In the genomic region with DNA sequence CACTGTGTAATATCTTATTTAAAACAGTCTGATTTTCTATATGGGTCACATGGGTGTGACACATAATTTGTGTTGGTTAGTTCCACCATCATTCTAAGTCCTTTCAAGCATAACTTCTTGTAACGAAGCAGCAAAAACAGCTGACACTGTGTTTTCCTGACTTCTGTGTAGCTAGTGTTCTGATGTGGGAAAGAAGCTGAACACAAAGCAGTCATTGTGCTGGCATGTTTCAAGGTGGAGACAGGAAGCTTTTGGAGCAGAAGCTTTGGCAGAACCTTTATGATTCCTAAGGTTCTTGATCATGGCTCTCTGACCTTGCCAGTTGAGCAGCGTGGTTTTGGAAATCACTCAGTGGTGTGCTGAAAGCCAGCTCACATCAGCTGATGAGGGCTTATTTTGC, we compare ENCODE assay signal across 22 cellular contexts.
"Had no signal": no experiment of that assay in that cellular context is flagged by ENCODE, and none has a peak within 500 bp of the region (broad histone marks: within the 10 kb centered on the region; RNA-seq: fewer than 3 reads in every experiment).

No MANE protein-coding gene starts in this region.

- FAIRE-seq: endothelial cell of umbilical vein had no signal

- DNase-seq: activated CD4-positive, alpha-beta memory T cell treated with anti-CD3 and anti-CD28 coated beads for 36 hours; activated CD4-positive, alpha-beta T cell treated with anti-CD3 and anti-CD28 coated beads, Interleukin-2, amount 10 ng/mL, durations not matched to agents 24 days and 14 days; activated CD4-positive, CD25-positive, alpha-beta regulatory T cell treated with anti-CD3 and anti-CD28 coated beads, Interleukin-2, amount 50 U/mL, for 72 hours; activated CD8-positive, alpha-beta memory T cell treated with anti-CD3 and anti-CD28 coated beads, Interleukin-2, amount 50 U/mL, for 4 hours; activated naive CD8-positive, alpha-beta T cell treated with anti-CD3 and anti-CD28 coated beads, Interleukin-2, amount 50 U/mL, for 24 hours; activated T-cell treated with anti-CD3 and anti-CD28 coated beads, Interleukin-2, amount 50 U/mL, for 24 hours; amygdala; caudate nucleus; heart left ventricle; hypothalamus; kidney glomerular epithelial cell; left lung; lower lobe of right lung; mesendoderm; natural killer cell; occipital lobe; right cardiac atrium; stimulated activated CD4-positive, alpha-beta T cell treated with anti-CD3 and anti-CD28 coated beads, Interleukin-2, amount 100 ng/mL, for 48 hours; stimulated activated naive CD4-positive, alpha-beta T cell treated with Interleukin-2 at 50 U/mL for 16 hours; T1000 had no signal

- ATAC-seq: activated naive CD8-positive, alpha-beta T cell treated with anti-CD3 and anti-CD28 coated beads, Interleukin-2, amount 50 U/mL, for 24 hours; activated T-helper 17 cell treated with anti-CD3 and anti-CD28 coated beads, Interleukin-2, amount 50 U/mL, for 72 hours; heart left ventricle; left lung; lower lobe of right lung; natural killer cell; right cardiac atrium had no signal
